ENCODE assay signal across 2 cellular contexts in genomic region chr10:17076626-17077025, GRCh38.
TF ChIP-seq lines count a peak whose summit lies in the region.

No MANE protein-coding gene starts in this region.

TF ChIP-seq in IMR-90, 13 proteins besides CTCF, POLR2A, EP300 and RAD21:
- TF ChIP-seq BHLHE40 (IDR thresholded peaks at IDR 0.05; ENCODE audit: low read depth, low read length) (no peak), SMC3 (IDR thresholded peaks at IDR 0.05; ENCODE audit: low read depth, low read length) (no peak), NFE2L2 (IDR thresholded peaks at IDR 0.05; ENCODE audit: low read depth, low read length) (no peak)

TF ChIP-seq in K562, 482 proteins besides CTCF, POLR2A, EP300 and RAD21:
- TF ChIP-seq MED1 (CRISPR knock-in tag; IDR thresholded peaks at IDR 0.05; ENCODE audit: borderline replicate concordance): no peak
- no peak for TF ChIP-seq SRSF1 (IDR thresholded peaks at IDR 0.05; ENCODE audit: low read depth, low read length)
- TF ChIP-seq NR3C1 (CRISPR knock-in tag; IDR thresholded peaks at IDR 0.05): no peak
- no peak for TF ChIP-seq ZBED1 (IDR thresholded peaks at IDR 0.05)
- no peak for TF ChIP-seq HNRNPK (IDR thresholded peaks at IDR 0.05; ENCODE audit: low read depth, low read length, poor library complexity, severe bottlenecking)
- no peak for TF ChIP-seq ARID4B (CRISPR knock-in tag; IDR thresholded peaks at IDR 0.05)
- no peak for TF ChIP-seq PURB (CRISPR knock-in tag; IDR thresholded peaks at IDR 0.05; ENCODE audit: low read depth)
- no peak for TF ChIP-seq HDAC1 (IDR thresholded peaks at IDR 0.05)
- no peak for TF ChIP-seq ZNF347 (CRISPR knock-in tag; IDR thresholded peaks at IDR 0.05; ENCODE audit: low read depth)
- no peak for TF ChIP-seq PATZ1 (CRISPR knock-in tag; IDR thresholded peaks at IDR 0.05; ENCODE audit: borderline replicate concordance)
- TF ChIP-seq ZNF436 (CRISPR knock-in tag; IDR thresholded peaks at IDR 0.05): no peak
- no peak for TF ChIP-seq ZNF121 (CRISPR knock-in tag; conservative IDR thresholded peaks at IDR 0.05)
- no peak for TF ChIP-seq BRD4 (IDR thresholded peaks at IDR 0.05)
- TF ChIP-seq MYC (IDR thresholded peaks at IDR 0.05; ENCODE audit: low read depth, low read length): no peak
- no peak for TF ChIP-seq MYC (CRISPR knock-in tag; IDR thresholded peaks at IDR 0.05; ENCODE audit: borderline replicate concordance, low read depth)
- TF ChIP-seq ARID3A (IDR thresholded peaks at IDR 0.05; ENCODE audit: borderline replicate concordance, low read depth, low read length): no peak
- TF ChIP-seq ZNF263 (CRISPR knock-in tag; IDR thresholded peaks at IDR 0.05; ENCODE audit: borderline replicate concordance): no peak
- no peak for TF ChIP-seq GTF2A2 (tag; IDR thresholded peaks at IDR 0.05)
- no peak for TF ChIP-seq KDM2B (CRISPR knock-in tag; IDR thresholded peaks at IDR 0.05)
